ENCODE assay signal across 20 cellular contexts in the genomic region with DNA sequence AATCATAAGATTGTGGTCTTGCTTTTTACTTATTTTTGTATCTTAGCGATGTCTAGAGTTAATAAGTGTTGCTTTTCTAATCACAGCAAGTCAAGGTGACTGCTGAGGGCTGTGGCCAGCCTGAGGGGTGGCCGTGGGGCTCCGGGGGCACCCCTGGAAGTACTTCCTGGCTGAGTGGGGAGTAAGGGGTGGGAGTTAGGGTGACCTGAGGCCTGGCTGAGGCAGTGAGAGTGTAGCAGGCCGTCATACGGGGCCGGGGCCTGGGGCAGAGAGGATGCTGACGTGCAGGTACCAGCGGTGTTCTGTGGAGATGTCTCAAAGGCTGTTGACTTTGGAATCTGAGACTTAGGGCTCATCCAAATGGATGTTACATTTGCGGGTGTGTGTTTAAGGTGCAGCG. TPM values are rescaled to one million over a fixed set of nuclear protein-coding genes. Genes with fewer than 3 reads are reported as not detected.
DNase-seq lines count a peak whose midpoint lies in the region; ATAC-seq and TF ChIP-seq lines count a peak whose summit lies in the region.
"Had no signal": no experiment of that assay in that cellular context is flagged by ENCODE, and none has a peak within 500 bp of the region (broad histone marks: within the 10 kb centered on the region; RNA-seq: fewer than 3 reads in every experiment).

No MANE protein-coding gene starts in this region.

- no peaks in the 10 kb centered on the region for H3K4me1 Mint-ChIP-seq in osteocyte (ENCODE audit: unreplicated experiment)

- H3K27me3 Mint-ChIP-seq in osteocyte (ENCODE audit: unreplicated experiment), result no peaks in the 10 kb centered on the region
- H3K27me3 Mint-ChIP-seq: CD4-positive, CD25-positive, alpha-beta regulatory T cell had no signal

- H3K27ac Mint-ChIP-seq in osteocyte (ENCODE audit: unreplicated experiment), result no peak overlapping the region
- H3K27ac Mint-ChIP-seq: CD4-positive, CD25-positive, alpha-beta regulatory T cell had no signal

- no peak overlapping the region for H3K4me3 Mint-ChIP-seq in osteocyte (ENCODE audit: unreplicated experiment)
- H3K4me3 Mint-ChIP-seq: CD4-positive, CD25-positive, alpha-beta regulatory T cell; CD8-positive, alpha-beta memory T cell had no signal

- peaks cover 59% of the 10 kb centered on the region for H3K36me3 Mint-ChIP-seq in osteocyte (ENCODE audit: unreplicated experiment)

- peak; percentile 49 for DNase-seq in cardiac septum (ENCODE audit: low spot score)
- DNase-seq in Right ventricle myocardium superior, result no peak
- peak; percentile 35 for DNase-seq in islet precursor cell
- DNase-seq in osteocyte (ENCODE audit: extremely low spot score, unreplicated experiment), result peak; percentile 80
- DNase-seq in foreskin melanocyte, result no peak
- DNase-seq: ACHN; BE2C; C1 segment of cervical spinal cord; CD4-positive, CD25-positive, alpha-beta regulatory T cell; CD8-positive, alpha-beta memory T cell; COR-L47; DMS 273 treated with DMSO at 0.1 percent for 48 hours; DMS53; DND-41; EL had no signal

- intact Hi-C loops in cardiac septum (cut with DNase I) (no loop called here), Right ventricle myocardium superior (cut with DNase I) (no loop called here)

- H3K9me3 Mint-ChIP-seq in osteocyte (ENCODE audit: unreplicated experiment), result no peaks in the 10 kb centered on the region

- no peak for TF ChIP-seq CTCF in osteocyte (IDR thresholded peaks at IDR 0.05)

- ATAC-seq in Right ventricle myocardium superior (ENCODE audit: poor library complexity) (no peak), GM18909 (IDR thresholded peaks at IDR 0.05; ENCODE audit: poor library complexity, unreplicated experiment) (no peak), GM19351 (IDR thresholded peaks at IDR 0.05; ENCODE audit: unreplicated experiment) (no peak)
- ATAC-seq: GM12878 had no signal

RNA-seq across cellular contexts. Expression of a gene that starts 29.3 kb away (rescaled TPM):
- total RNA-seq in cardiac septum (22.4 TPM), Right ventricle myocardium superior (18.4 TPM), osteocyte (66.6 and 68.0 TPM in 2 replicates)

RNA-seq across cellular contexts. Expression of a gene that starts 29.3 kb away (rescaled TPM):
- total RNA-seq in cardiac septum, result 14.9 TPM
- 11.0 TPM for total RNA-seq in Right ventricle myocardium superior
- 23.7 and 26.3 TPM in 2 replicates for total RNA-seq in osteocyte

RNA-seq across cellular contexts. Expression of a gene that starts 47.8 kb away (rescaled TPM):
- not detected for total RNA-seq in cardiac septum
- total RNA-seq in Right ventricle myocardium superior, result not detected
- total RNA-seq in osteocyte, result not detected in 2 replicates
- total RNA-seq: A172; CD4-positive, CD25-positive, alpha-beta regulatory T cell; CD8-positive, alpha-beta memory T cell; GM12878; HT-29 had no signal

Comparison
In these comparisons a context has a peak if more than half of its experiments do, and no peak if none do; other contexts are left out.
1. DNase-seq: peak in cardiac septum (single experiment), islet precursor cell (single experiment) and osteocyte (single experiment); none in Right ventricle myocardium superior (single experiment) and foreskin melanocyte (single experiment).